8 cellular contexts compared by ENCODE assay signal in the genomic region with DNA sequence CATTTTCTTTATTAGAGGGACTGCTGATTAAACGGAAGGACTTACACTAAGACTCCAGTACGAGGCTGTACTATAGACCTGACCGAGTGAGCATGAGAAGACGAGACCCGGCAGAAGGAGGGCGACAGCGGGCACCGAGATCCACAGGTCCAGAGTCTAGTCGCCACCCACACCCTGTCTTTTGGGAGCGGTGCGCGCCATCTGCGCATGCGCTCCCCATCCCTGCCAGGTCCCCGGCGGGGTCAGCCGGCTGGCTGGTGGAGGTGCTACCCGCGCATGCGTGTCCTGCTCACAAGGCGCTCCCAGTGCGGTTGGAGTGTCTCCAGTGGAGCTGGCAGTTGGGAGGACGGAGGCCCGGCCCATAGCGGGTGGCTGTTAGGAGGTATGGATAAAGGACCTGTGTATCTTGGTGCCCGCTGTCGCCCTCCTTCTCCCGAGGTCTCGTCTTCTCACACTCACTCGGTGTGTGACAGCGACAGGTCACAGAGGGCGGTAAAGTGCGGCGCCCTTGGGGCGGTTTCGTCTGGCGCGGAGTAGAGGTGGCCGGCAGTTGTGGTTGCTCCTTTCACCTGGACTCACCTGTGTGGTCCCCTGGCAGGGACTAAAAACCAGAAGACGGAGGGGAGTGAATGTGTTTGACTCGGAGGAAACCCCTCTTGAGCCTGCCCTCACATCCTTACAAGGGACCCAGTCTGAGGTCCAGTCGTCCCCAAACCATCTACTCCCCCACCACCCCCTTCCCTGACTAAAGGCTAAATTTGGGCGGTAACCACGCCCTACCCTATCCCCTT. TPM values are rescaled to one million over a fixed set of nuclear protein-coding genes. Genes with fewer than 3 reads are reported as not detected.
DNase-seq lines count a peak whose midpoint lies in the region; ATAC-seq and TF ChIP-seq lines count a peak whose summit lies in the region.

No MANE protein-coding gene starts in this region.

- DNase-seq in AML-193 (lab: John Stamatoyannopoulos, UW) (peak; percentile 55 to 73), HS-27A (ENCODE audit: low read depth) (peak; percentile 56), NK-92 (lab: John Stamatoyannopoulos, UW; ENCODE audit: unreplicated experiment) (peak; percentile 3), activated T-cell treated with anti-CD3 and anti-CD28 coated beads for 24 hours (ENCODE audit: low read depth) (peak; percentile 65), epithelial cell of esophagus (ENCODE audit: low read depth) (peak; percentile 54), mucosa of gallbladder (ENCODE audit: low spot score) (peak; percentile 82)
- DNase-seq in stimulated activated CD8-positive, alpha-beta memory T cell treated with anti-CD3 and anti-CD28 coated beads, Interleukin-4, amount 100 ng/mL, for 4 hours (ENCODE audit: low read depth in 2 of 2, low spot score in 1 of 2): peak; percentile 24 to 57

- no peak for TF ChIP-seq CTCF in epithelial cell of esophagus (IDR thresholded peaks at IDR 0.05; ENCODE audit: insufficient read depth, low read depth, low read length, missing control alignments)

- H3K4me3 ChIP-seq in epithelial cell of esophagus (ENCODE audit: low read length): peak overlapping the region; percentile 40

- peak; percentile 67 for ATAC-seq in GM19372 (IDR thresholded peaks at IDR 0.05; ENCODE audit: low read depth, unreplicated experiment)

RNA-seq across cellular contexts. Expression of gene HSD17B10, which starts 7.6 kb away (rescaled TPM):
- 71.5 TPM for total RNA-seq in mucosa of gallbladder

RNA-seq across cellular contexts. Expression of gene RIBC1, which starts 19.1 kb away (rescaled TPM):
- total RNA-seq in mucosa of gallbladder: 2.6 TPM

RNA-seq across cellular contexts. Expression of gene SMC1A, which starts 19.3 kb away (rescaled TPM):
- total RNA-seq in mucosa of gallbladder: 65.6 TPM

Comparison
In these comparisons a context has a peak if more than half of its experiments do, and no peak if none do; other contexts are left out.
1. Peak in every context shown above with its lines: DNase-seq, ATAC-seq and H3K4me3 ChIP-seq.
2. DNase-seq: peak in every context shown above with its lines; median percentile 82 in mucosa of gallbladder; 65 in activated T-cell treated with anti-CD3 and anti-CD28 coated beads for 24 hours; 64 in AML-193; 56 in HS-27A; 54 in epithelial cell of esophagus; 40 in stimulated activated CD8-positive, alpha-beta memory T cell treated with anti-CD3 and anti-CD28 coated beads, Interleukin-4, amount 100 ng/mL, for 4 hours; 3 in NK-92.